In the genomic region with DNA sequence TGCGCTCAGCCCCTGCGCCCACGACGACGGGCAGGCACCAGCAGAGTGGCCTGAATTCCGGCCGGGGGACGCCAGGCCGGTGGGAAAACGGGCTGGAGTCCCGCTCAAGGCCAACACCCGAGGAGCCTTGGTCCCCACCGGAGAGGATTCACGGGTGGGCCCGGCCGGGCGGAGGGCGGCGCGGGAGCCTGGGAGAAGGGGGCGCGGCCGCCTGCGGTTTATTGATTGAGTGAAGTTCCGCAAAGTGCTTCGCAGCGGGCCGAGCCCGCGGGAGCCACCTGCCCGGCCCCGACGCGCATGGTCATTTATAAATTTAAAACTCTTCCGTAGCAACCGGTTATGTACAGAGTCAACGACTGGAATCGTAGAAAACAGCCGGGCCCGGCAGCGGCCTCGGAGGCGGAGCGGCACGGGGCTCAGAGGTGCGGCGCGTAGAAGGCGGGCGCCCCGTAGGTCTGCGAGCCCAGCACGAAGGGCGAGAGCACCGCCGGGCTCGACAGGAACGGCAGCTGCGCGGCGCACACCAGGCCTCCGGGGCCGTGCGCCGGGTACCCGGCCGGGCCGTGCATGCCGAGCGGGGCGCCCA, we compare ENCODE assay signal across 1 cellular context.
TF ChIP-seq lines count a peak whose summit lies in the region.

No MANE protein-coding gene starts in this region.

TF ChIP-seq in SK-N-SH, 30 proteins besides CTCF, POLR2A, EP300 and RAD21 (continued from another document):
- TF ChIP-seq, protein P1, sequence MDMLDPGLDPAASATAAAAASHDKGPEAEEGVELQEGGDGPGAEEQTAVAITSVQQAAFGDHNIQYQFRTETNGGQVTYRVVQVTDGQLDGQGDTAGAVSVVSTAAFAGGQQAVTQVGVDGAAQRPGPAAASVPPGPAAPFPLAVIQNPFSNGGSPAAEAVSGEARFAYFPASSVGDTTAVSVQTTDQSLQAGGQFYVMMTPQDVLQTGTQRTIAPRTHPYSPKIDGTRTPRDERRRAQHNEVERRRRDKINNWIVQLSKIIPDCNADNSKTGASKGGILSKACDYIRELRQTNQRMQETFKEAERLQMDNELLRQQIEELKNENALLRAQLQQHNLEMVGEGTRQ (IDR thresholded peaks at IDR 0.05; ENCODE audit: borderline replicate concordance, low read depth, low read length), result no peak
- no peak for TF ChIP-seq SMC3 (IDR thresholded peaks at IDR 0.05; ENCODE audit: low read depth, low read length)
